1 cellular context compared by ENCODE assay signal in the genomic region with DNA sequence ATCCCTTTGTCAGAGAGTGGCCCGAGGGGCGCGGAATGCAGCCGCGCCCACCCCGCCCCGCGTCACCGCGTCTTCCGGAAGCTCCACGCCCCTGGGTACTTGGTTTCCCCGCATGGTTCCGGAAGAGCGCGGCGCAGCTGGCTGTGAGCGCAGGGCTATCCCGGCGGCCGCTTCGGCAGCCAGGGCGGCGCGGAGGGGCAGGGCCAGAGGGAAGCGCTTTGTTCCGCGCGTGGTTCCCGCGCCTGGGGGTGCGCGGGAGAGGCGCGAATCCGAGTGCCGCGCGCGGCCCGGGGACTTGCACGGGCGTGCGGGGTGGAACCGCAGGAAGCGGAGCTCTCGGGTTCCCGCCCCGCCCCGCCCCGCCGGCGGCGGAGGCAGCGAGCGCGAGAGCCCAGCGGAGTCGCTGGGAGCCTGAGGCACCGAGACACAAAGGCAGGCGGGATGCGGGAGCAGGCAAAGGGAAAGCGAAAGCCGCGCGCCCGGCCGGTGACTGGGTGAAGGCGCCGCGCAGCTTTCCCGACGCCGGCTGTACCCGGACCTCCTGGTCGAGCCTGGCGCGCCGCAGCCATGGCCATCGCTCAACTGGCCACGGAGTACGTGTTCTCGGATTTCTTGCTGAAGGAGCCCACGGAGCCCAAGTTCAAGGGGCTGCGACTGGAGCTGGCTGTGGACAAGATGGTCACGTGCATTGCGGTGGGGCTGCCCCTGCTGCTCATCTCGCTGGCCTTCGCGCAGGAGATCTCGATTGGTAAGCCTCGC.
TF ChIP-seq lines count a peak whose summit lies in the region.

Gene PANX1, plus strand, starts transcription at position 96 of the 759 bp plus-strand sequence. Its CDS starts 472 bp downstream, at position 568.

TF ChIP-seq in HepG2, 621 proteins besides CTCF, POLR2A, EP300 and RAD21 (continued from another document and continues in another):
- TF ChIP-seq ETS1 (CRISPR knock-in tag; IDR thresholded peaks at IDR 0.05) (no peak), ZNF780A (CRISPR knock-in tag; IDR thresholded peaks at IDR 0.05) (peak; percentile 13; the same call in 1 of the 2 replicates), PAX8 (CRISPR knock-in tag; IDR thresholded peaks at IDR 0.05; ENCODE audit: borderline replicate concordance) (no peak), THAP11 (CRISPR knock-in tag; IDR thresholded peaks at IDR 0.05) (peak; percentile 82), ZNF3 (CRISPR knock-in tag; IDR thresholded peaks at IDR 0.05) (no peak), ATF7 (IDR thresholded peaks at IDR 0.05) (no peak), ATF7 (CRISPR knock-in tag; IDR thresholded peaks at IDR 0.05) (no peak), ZNF703 (CRISPR knock-in tag; IDR thresholded peaks at IDR 0.05; ENCODE audit: borderline replicate concordance) (no peak), NR2F2 (IDR thresholded peaks at IDR 0.05; ENCODE audit: borderline replicate concordance, low read depth) (no peak), ZNF710 (CRISPR knock-in tag; IDR thresholded peaks at IDR 0.05; ENCODE audit: borderline replicate concordance) (0 out of 2 replicates have a peak, but pooled peaks have one; percentile 37), ZNF326 (CRISPR knock-in tag; IDR thresholded peaks at IDR 0.05; ENCODE audit: borderline replicate concordance) (no peak), ZSCAN12 (CRISPR knock-in tag; IDR thresholded peaks at IDR 0.05) (peak; percentile 84), EED (CRISPR knock-in tag; IDR thresholded peaks at IDR 0.05) (no peak), ETV6 (CRISPR knock-in tag; conservative IDR thresholded peaks at IDR 0.05) (no peak), ZNF354B (CRISPR knock-in tag; IDR thresholded peaks at IDR 0.05) (0 out of 2 replicates have a peak, but pooled peaks have one; percentile 42), CBFB (CRISPR knock-in tag; IDR thresholded peaks at IDR 0.05) (no peak; the same call in none of the 2 replicates), ZNF275 (CRISPR knock-in tag; IDR thresholded peaks at IDR 0.05; ENCODE audit: borderline replicate concordance) (no peak), ZNF629 (CRISPR knock-in tag; conservative IDR thresholded peaks at IDR 0.05) (0 out of 2 replicates have a peak, but pooled peaks have one; percentile 15), ASH2L (IDR thresholded peaks at IDR 0.05; ENCODE audit: insufficient read length, low read depth, low read length) (peak; percentile 85), ZBTB4 (CRISPR knock-in tag; IDR thresholded peaks at IDR 0.05; ENCODE audit: borderline replicate concordance) (peak; percentile 4; the same call in 1 of the 2 replicates), NKX3-1 (CRISPR knock-in tag; IDR thresholded peaks at IDR 0.05) (peak; percentile 67; the same call in 1 of the 2 replicates), ZNF512 (CRISPR knock-in tag; IDR thresholded peaks at IDR 0.05) (no peak), SKIL (CRISPR knock-in tag; IDR thresholded peaks at IDR 0.05; ENCODE audit: borderline replicate concordance) (0 out of 2 replicates have a peak, but pooled peaks have one; percentile 13), ZNF121 (CRISPR knock-in tag; IDR thresholded peaks at IDR 0.05) (no peak), ZBTB49 (CRISPR knock-in tag; IDR thresholded peaks at IDR 0.05; ENCODE audit: borderline replicate concordance) (no peak), ZNF772 (CRISPR knock-in tag; IDR thresholded peaks at IDR 0.05) (no peak; the same call in 1 of the 2 replicates), ZNF615 (CRISPR knock-in tag; IDR thresholded peaks at IDR 0.05; ENCODE audit: borderline replicate concordance) (no peak), EZH2 (conservative IDR thresholded peaks at IDR 0.05; ENCODE audit: low read depth, low read length) (no peak), ZKSCAN5 (CRISPR knock-in tag; IDR thresholded peaks at IDR 0.05) (no peak), ZSCAN9 (CRISPR knock-in tag; IDR thresholded peaks at IDR 0.05; ENCODE audit: borderline replicate concordance) (no peak; the same call in 1 of the 2 replicates), LRRFIP1 (CRISPR knock-in tag; conservative IDR thresholded peaks at IDR 0.05) (no peak), ZNF883 (CRISPR knock-in tag; IDR thresholded peaks at IDR 0.05; ENCODE audit: not compliant biosample characterization) (peak; percentile 43), ZNF782 (CRISPR knock-in tag; IDR thresholded peaks at IDR 0.05; ENCODE audit: borderline replicate concordance) (no peak; the same call in 1 of the 2 replicates), ZNF292 (CRISPR knock-in tag; IDR thresholded peaks at IDR 0.05; ENCODE audit: borderline replicate concordance, low read depth) (peak; percentile 19; the same call in 1 of the 2 replicates), ZNF329 (CRISPR knock-in tag; IDR thresholded peaks at IDR 0.05; ENCODE audit: low read depth) (no peak; the same call in 1 of the 2 replicates), ISL2 (CRISPR knock-in tag; IDR thresholded peaks at IDR 0.05) (peak; percentile 75)
- TF ChIP-seq, protein P1, sequence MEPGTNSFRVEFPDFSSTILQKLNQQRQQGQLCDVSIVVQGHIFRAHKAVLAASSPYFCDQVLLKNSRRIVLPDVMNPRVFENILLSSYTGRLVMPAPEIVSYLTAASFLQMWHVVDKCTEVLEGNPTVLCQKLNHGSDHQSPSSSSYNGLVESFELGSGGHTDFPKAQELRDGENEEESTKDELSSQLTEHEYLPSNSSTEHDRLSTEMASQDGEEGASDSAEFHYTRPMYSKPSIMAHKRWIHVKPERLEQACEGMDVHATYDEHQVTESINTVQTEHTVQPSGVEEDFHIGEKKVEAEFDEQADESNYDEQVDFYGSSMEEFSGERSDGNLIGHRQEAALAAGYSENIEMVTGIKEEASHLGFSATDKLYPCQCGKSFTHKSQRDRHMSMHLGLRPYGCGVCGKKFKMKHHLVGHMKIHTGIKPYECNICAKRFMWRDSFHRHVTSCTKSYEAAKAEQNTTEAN (CRISPR knock-in tag; conservative IDR thresholded peaks at IDR 0.05) = peak; percentile 74; the same call in 1 of the 2 replicates
- TF ChIP-seq, protein P2, sequence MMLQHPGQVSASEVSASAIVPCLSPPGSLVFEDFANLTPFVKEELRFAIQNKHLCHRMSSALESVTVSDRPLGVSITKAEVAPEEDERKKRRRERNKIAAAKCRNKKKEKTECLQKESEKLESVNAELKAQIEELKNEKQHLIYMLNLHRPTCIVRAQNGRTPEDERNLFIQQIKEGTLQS (CRISPR knock-in tag; IDR thresholded peaks at IDR 0.05) = no peak
